In the genomic region with DNA sequence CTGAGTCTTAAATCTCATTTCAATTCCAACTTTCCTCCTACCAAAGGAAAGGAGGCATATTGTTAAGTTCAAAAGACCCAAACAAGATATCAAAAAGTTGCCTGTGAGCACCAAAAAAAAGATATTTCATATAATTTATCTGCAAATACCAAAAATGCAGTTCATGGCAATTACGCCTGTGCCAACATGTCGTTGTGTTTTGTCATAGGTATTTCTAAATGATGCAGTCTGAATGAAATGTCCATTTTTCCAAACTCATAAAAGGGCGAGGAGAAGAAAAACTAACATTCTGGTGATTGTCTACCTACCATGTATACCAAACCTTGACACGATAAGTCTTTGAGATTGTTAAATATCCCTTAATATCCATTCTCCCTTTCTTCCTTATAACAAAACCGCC, we compare ENCODE assay signal across 33 cellular contexts.
"Had no signal": no experiment of that assay in that cellular context is flagged by ENCODE, and none has a peak within 500 bp of the region (broad histone marks: within the 10 kb centered on the region; RNA-seq: fewer than 3 reads in every experiment).

No MANE protein-coding gene starts in this region.

- H3K9me3 ChIP-seq: ascending aorta, breast epithelium, gastrocnemius medialis, heart left ventricle had no signal

- DNase-seq: activated B cell treated with CpG ODN at 0.5 μM for 24 hours; activated CD4-positive, alpha-beta memory T cell treated with anti-CD3 and anti-CD28 coated beads, Interleukin-2, amount 10 ng/mL, durations not matched to agents 7 days and 5 days; activated CD4-positive, alpha-beta T cell treated with anti-CD3 and anti-CD28 coated beads, Interleukin-2, amount 10 ng/mL, durations not matched to agents 7 days and 5 days; activated CD4-positive, alpha-beta T cell treated with anti-CD3 and anti-CD28 coated beads, Interleukin-2, amount 50 U/mL, for 4 hours; activated CD8-positive, alpha-beta memory T cell treated with anti-CD3 and anti-CD28 coated beads, Interleukin-2, amount 50 U/mL, for 48 hours; activated gamma-delta T cell; activated naive CD4-positive, alpha-beta T cell; activated naive CD4-positive, alpha-beta T cell treated with anti-CD3 and anti-CD28 coated beads, Interleukin-2, amount 10 ng/mL, durations not matched to agents 7 days and 5 days; activated T-cell treated with anti-CD3 and anti-CD28 coated beads for 4 hours; activated T-cell treated with anti-CD3 and anti-CD28 coated beads, Interleukin-2, amount 50 U/mL, for 24 hours; activated T-cell treated with anti-CD3 and anti-CD28 coated beads, Interleukin-2, amount 50 U/mL, for 72 hours; cortex of kidney; dermis blood vessel endothelial cell; effector CD4-positive, alpha-beta T cell; foreskin fibroblast; gastrocnemius medialis; glutamatergic neuron; heart left ventricle; hypothalamus; T1000; WERI-Rb-1 had no signal

- H3K4me3 ChIP-seq: ascending aorta, breast epithelium, gastrocnemius medialis, heart left ventricle had no signal

- H3K27me3 Mint-ChIP-seq: activated B cell treated with CpG ODN at 0.5 μM for 24 hours; activated CD4-positive, alpha-beta T cell treated with anti-CD3 and anti-CD28 coated beads, Interleukin-2, amount 10 ng/mL, durations not matched to agents 7 days and 5 days; activated naive CD4-positive, alpha-beta T cell treated with anti-CD3 and anti-CD28 coated beads, Interleukin-2, amount 10 ng/mL, durations not matched to agents 7 days and 5 days; activated naive CD8-positive, alpha-beta T cell treated with anti-CD3 and anti-CD28 coated beads, Interleukin-2, amount 10 ng/mL, durations not matched to agents 7 days and 5 days; activated T-cell treated with anti-CD3 and anti-CD28 coated beads, Interleukin-2, amount 50 U/mL, for 24 hours; brain; central memory CD8-positive, alpha-beta T cell had no signal

- H3K27ac Mint-ChIP-seq: activated CD4-positive, alpha-beta memory T cell treated with anti-CD3 and anti-CD28 coated beads, Interleukin-2, amount 10 ng/mL, durations not matched to agents 7 days and 5 days; activated naive CD4-positive, alpha-beta T cell treated with anti-CD3 and anti-CD28 coated beads, Interleukin-2, amount 10 ng/mL, durations not matched to agents 7 days and 5 days; activated T-cell treated with anti-CD3 and anti-CD28 coated beads, Interleukin-2, amount 50 U/mL, for 72 hours; brain had no signal

- ATAC-seq: activated CD4-positive, CD25-positive, alpha-beta regulatory T cell treated with anti-CD3 and anti-CD28 coated beads, Interleukin-2, amount 50 U/mL, for 24 hours; activated naive CD4-positive, alpha-beta T cell treated with anti-CD3 and anti-CD28 coated beads, Interleukin-2, amount 50 U/mL, for 72 hours; activated T-cell treated with anti-CD3 and anti-CD28 coated beads, Interleukin-2, amount 50 U/mL, for 72 hours; gastrocnemius medialis; heart left ventricle had no signal

- H3K27ac ChIP-seq: ascending aorta, gastrocnemius medialis, heart left ventricle, WERI-Rb-1 had no signal

- H3K36me3 Mint-ChIP-seq: brain had no signal

- H3K4me3 Mint-ChIP-seq: activated naive CD4-positive, alpha-beta T cell treated with anti-CD3 and anti-CD28 coated beads, Interleukin-2, amount 10 ng/mL, durations not matched to agents 7 days and 5 days; activated T-cell treated with anti-CD3 and anti-CD28 coated beads, Interleukin-2, amount 50 U/mL, for 24 hours; brain had no signal

- H3K36me3 ChIP-seq: ascending aorta, breast epithelium, gastrocnemius medialis, WERI-Rb-1 had no signal

- H3K27me3 ChIP-seq: ascending aorta, breast epithelium, gastrocnemius medialis, heart left ventricle had no signal

- FAIRE-seq: colon, endometrium, endothelial cell of umbilical vein had no signal

- H3K9me3 Mint-ChIP-seq: activated B cell treated with CpG ODN at 0.5 μM for 24 hours; activated CD4-positive, alpha-beta memory T cell treated with anti-CD3 and anti-CD28 coated beads, Interleukin-2, amount 10 ng/mL, durations not matched to agents 7 days and 5 days; activated CD4-positive, alpha-beta T cell treated with anti-CD3 and anti-CD28 coated beads, Interleukin-2, amount 10 ng/mL, durations not matched to agents 7 days and 5 days; activated naive CD4-positive, alpha-beta T cell treated with anti-CD3 and anti-CD28 coated beads, Interleukin-2, amount 10 ng/mL, durations not matched to agents 7 days and 5 days; activated naive CD4-positive, alpha-beta T cell treated with anti-CD3 and anti-CD28 coated beads, Interleukin-2, amount 50 U/mL, for 72 hours; activated naive CD8-positive, alpha-beta T cell treated with anti-CD3 and anti-CD28 coated beads, Interleukin-2, amount 10 ng/mL, durations not matched to agents 7 days and 5 days; activated T-cell treated with anti-CD3 and anti-CD28 coated beads, Interleukin-2, amount 50 U/mL, for 24 hours; activated T-cell treated with anti-CD3 and anti-CD28 coated beads, Interleukin-2, amount 50 U/mL, for 72 hours; brain; central memory CD8-positive, alpha-beta T cell; T-helper 1 cell treated with Interleukin-12 subunit alpha and Interleukin-12 subunit beta and Interleukin-4 antibody, amounts not matched to agents 30 μg/mL and 1 μg/mL, for 36 hours; T-helper 2 cell treated with Interferon-gamma antibody and Interleukin-4, amounts not matched to agents 5 μg/mL and 100 μg/mL, for 36 hours had no signal
